ENCODE assay signal across 1 cellular context in genomic region chr10:44965651-44966097, GRCh38.
A peak's percentile ranks its signal among the peaks of the same experiment; 100 is the strongest.
TF ChIP-seq lines count a peak whose summit lies in the region.

No MANE protein-coding gene starts in this region.

TF ChIP-seq in HepG2, 621 proteins besides CTCF, POLR2A, EP300 and RAD21:
- TF ChIP-seq RBFOX2 (IDR thresholded peaks at IDR 0.05; ENCODE audit: low read depth, low read length) (peak; percentile 34; the same call in 1 of the 2 replicates), KDM4B (CRISPR knock-in tag; IDR thresholded peaks at IDR 0.05) (no peak), MBD4 (IDR thresholded peaks at IDR 0.05; ENCODE audit: borderline replicate concordance, low read length) (no peak), STAG1 (CRISPR knock-in tag; IDR thresholded peaks at IDR 0.05) (0 out of 2 replicates have a peak, but pooled peaks have one; percentile 6), ZNF687 (CRISPR knock-in tag; IDR thresholded peaks at IDR 0.05) (peak; percentile 31), FOXA1 (IDR thresholded peaks at IDR 0.05) (no peak), FOXA1 (CRISPR knock-in tag; IDR thresholded peaks at IDR 0.05) (no peak), ZNF792 (CRISPR knock-in tag; IDR thresholded peaks at IDR 0.05) (no peak)
TF ChIP-seq in HepG2: peak in this region for 3.
